In genomic region chr17:1487939-1488825, GRCh38 we compare ENCODE assay signal across 8 cellular contexts. TPM values are rescaled to one million over a fixed set of nuclear protein-coding genes. Genes with fewer than 3 reads are reported as not detected.
DNase-seq lines count a peak whose midpoint lies in the region; ATAC-seq and TF ChIP-seq lines count a peak whose summit lies in the region.

No MANE protein-coding gene starts in this region.

- H3K27me3 ChIP-seq in trophoblast cell (ENCODE audit: insufficient read depth, low read length) = no peaks in the 10 kb centered on the region

- H2BK12ac ChIP-seq in trophoblast cell (ENCODE audit: low read length) = peak overlapping the region; percentile 21

- no peaks in the 10 kb centered on the region for H3K36me3 Mint-ChIP-seq in type B pancreatic cell

- H3K4me3 ChIP-seq in GM12875 (ENCODE audit: low read depth, low read length) (peak overlapping the region; percentile 56), trophoblast cell (ENCODE audit: low read depth, low read length) (peak overlapping the region; percentile 18)

- peak overlapping the region; percentile 49 for H3K4me2 ChIP-seq in trophoblast cell (ENCODE audit: low read length)

- peaks cover 36 to 54% of the 10 kb centered on the region in 2 experiments for H3K4me1 ChIP-seq in trophoblast cell (ENCODE audit: control insufficient read depth in 1 of 2, insufficient read depth in 2 of 2, low read length in 2 of 2)

- WGBS in trophoblast cell (ENCODE audit: extremely low coverage, insufficient coverage, insufficient read length) = no CpG with 5 or more reads among the region's 72 CpGs

- no peaks in the 10 kb centered on the region for H3K27me3 Mint-ChIP-seq in type B pancreatic cell

- H3K4me1 Mint-ChIP-seq in type B pancreatic cell (ENCODE audit: unreplicated experiment) = peaks cover 17% of the 10 kb centered on the region

- no peaks in the 10 kb centered on the region for H3K9me3 ChIP-seq in trophoblast cell (ENCODE audit: insufficient read depth, low read depth, low read length)

- H4K8ac ChIP-seq in trophoblast cell (ENCODE audit: low read depth, low read length) = peak overlapping the region; percentile 73

- peak overlapping the region; percentile 64 for H3K18ac ChIP-seq in trophoblast cell (ENCODE audit: low read length)

- H2BK5ac ChIP-seq in trophoblast cell (ENCODE audit: low read depth, low read length, poor library complexity) = peak overlapping the region; percentile 56

- peak overlapping the region; percentile 57 for H3K4ac ChIP-seq in trophoblast cell (ENCODE audit: low read depth, low read length)

- H3K36me3 ChIP-seq in trophoblast cell (ENCODE audit: control insufficient read depth in 1 of 2, insufficient read depth in 2 of 2, low read length in 2 of 2) = peaks cover 9 to 11% of the 10 kb centered on the region in 2 experiments

- TF ChIP-seq CTCF in GM12875 (IDR thresholded peaks at IDR 0.05; ENCODE audit: borderline replicate concordance, insufficient read depth, low read depth, low read length) (no peak), type B pancreatic cell (conservative IDR thresholded peaks at IDR 0.05) (peak; percentile 34)

- peak overlapping the region; percentile 74 for H3K14ac ChIP-seq in trophoblast cell (ENCODE audit: low read length)

- peak; percentile 87 for DNase-seq in HK-2 (ENCODE audit: unreplicated experiment)
- peak; percentile 65 for DNase-seq in T follicular helper cell (ENCODE audit: low read depth)
- DNase-seq in left cardiac atrium = peak; percentile 92
- DNase-seq in trophoblast cell = peak; percentile 84 to 93
- peak; percentile 93 for DNase-seq in type B pancreatic cell (ENCODE audit: extremely low spot score, unreplicated experiment)
- no peak for DNase-seq in NCI-H510A (lab: John Stamatoyannopoulos, UW)

- no peaks in the 10 kb centered on the region for H3K9me3 Mint-ChIP-seq in type B pancreatic cell

- H2BK120ac ChIP-seq in trophoblast cell (ENCODE audit: insufficient read depth, low read length, poor library complexity) = peak overlapping the region; percentile 57

- H2AK5ac ChIP-seq in trophoblast cell (ENCODE audit: low read length) = peak overlapping the region; percentile 62

- intact Hi-C loops in left cardiac atrium (cut with DNase I) = no loop called here

- peaks cover 57% of the 10 kb centered on the region for H3K79me1 ChIP-seq in trophoblast cell (ENCODE audit: low read length)

- peak overlapping the region; percentile 92 for H3K27ac Mint-ChIP-seq in type B pancreatic cell

- peak overlapping the region; percentile 25 for H2AFZ ChIP-seq in trophoblast cell (ENCODE audit: insufficient read depth, low read length, poor library complexity)

- peak overlapping the region; percentile 88 for H3K4me3 Mint-ChIP-seq in type B pancreatic cell

- peak; percentile 67 to 69 for ATAC-seq in left cardiac atrium

- H3K27ac ChIP-seq in angular gyrus (ENCODE audit: low read depth, low read length) (peak overlapping the region; percentile 46), trophoblast cell (ENCODE audit: low read depth, low read length) (peak overlapping the region; percentile 85)

- no peak overlapping the region for H3K23ac ChIP-seq in trophoblast cell (ENCODE audit: low read length)

- peak overlapping the region; percentile 85 for H4K91ac ChIP-seq in trophoblast cell (ENCODE audit: low read depth, low read length)

- H3K79me2 ChIP-seq in trophoblast cell (ENCODE audit: control insufficient read depth, insufficient read depth, low read length, poor library complexity) = peaks cover 30% of the 10 kb centered on the region

- no peak overlapping the region for H3K9ac ChIP-seq in trophoblast cell (ENCODE audit: low read length)

- peak overlapping the region; percentile 12 for H4K12ac ChIP-seq in trophoblast cell (ENCODE audit: low read depth, low read length)

RNA-seq across cellular contexts. Expression of gene MYO1C, which starts 4.3 kb away (rescaled TPM):
- total RNA-seq in left cardiac atrium = 100 to 1,000 TPM; 175 to 184 TPM
- polyA plus RNA-seq in trophoblast cell (2013) = 83.3 and 84.7 TPM in 2 replicates
- 73.6 and 132 TPM in 2 replicates for total RNA-seq in type B pancreatic cell (ENCODE audit: low replicate concordance)

RNA-seq across cellular contexts. Expression of gene INPP5K, which starts 28.2 kb away (rescaled TPM):
- total RNA-seq in left cardiac atrium (10 to 100 TPM; 29.7 to 30.1 TPM), type B pancreatic cell (ENCODE audit: low replicate concordance) (21.2 and 29.7 TPM in 2 replicates)
- 22.0 and 24.5 TPM in 2 replicates for polyA plus RNA-seq in trophoblast cell (2013)

RNA-seq across cellular contexts. Expression of gene CRK, which starts 32.1 kb away (rescaled TPM):
- total RNA-seq in left cardiac atrium (10 to 100 TPM; 37.0 to 44.4 TPM), type B pancreatic cell (ENCODE audit: low replicate concordance) (49.5 and 53.6 TPM in 2 replicates)
- polyA plus RNA-seq in trophoblast cell (2013) = 43.6 and 43.9 TPM in 2 replicates
